In genomic region chr6:64250126-64250525, GRCh38 we compare ENCODE assay signal across 24 cellular contexts.
DNase-seq lines count a peak whose midpoint lies in the region; ATAC-seq and TF ChIP-seq lines count a peak whose summit lies in the region.
"Had no signal": no experiment of that assay in that cellular context is flagged by ENCODE, and none has a peak within 500 bp of the region (broad histone marks: within the 10 kb centered on the region; RNA-seq: fewer than 3 reads in every experiment).

No MANE protein-coding gene starts in this region.

- H3K27ac ChIP-seq in HEK293 (ENCODE audit: extremely low read depth, low read depth, low read length): no peak overlapping the region
- H3K27ac ChIP-seq: A549, ascending aorta had no signal

- no peaks in the 10 kb centered on the region for H3K36me3 ChIP-seq in HEK293 (ENCODE audit: control insufficient read depth in 2 of 2, insufficient read depth in 1 of 2, low read length in 2 of 2)
- H3K36me3 ChIP-seq: ascending aorta had no signal

- no peaks in the 10 kb centered on the region for H3K9me3 Mint-ChIP-seq in glutamatergic neuron (ENCODE audit: unreplicated experiment)
- H3K9me3 Mint-ChIP-seq: activated naive CD4-positive, alpha-beta T cell treated with anti-CD3 and anti-CD28 coated beads for 36 hours had no signal

- POLR2A ChIA-PET in HEK293 (lab: Yijun Ruan, JAX): no interaction called here

- CTCF ChIA-PET in HEK293 (lab: Yijun Ruan, JAX): interaction anchor here (0.7 to 1.2 kb wide), 6 partner anchors 12 to 79 kb away, joined by 3 to 12 read pairs (median 4); no protein-coding TSS in a partner anchor

- no peaks in the 10 kb centered on the region for H3K9me3 ChIP-seq in HEK293 (ENCODE audit: control insufficient read depth, insufficient read depth, low read depth, low read length)
- H3K9me3 ChIP-seq: A549, ascending aorta had no signal

- no peaks in the 10 kb centered on the region for H3K27me3 Mint-ChIP-seq in glutamatergic neuron (ENCODE audit: unreplicated experiment)

- no peak for TF ChIP-seq POLR2A in GM18505 (IDR thresholded peaks at IDR 0.05; ENCODE audit: borderline replicate concordance, extremely low read depth, insufficient read depth, insufficient read length)

- no peaks in the 10 kb centered on the region for H3K4me1 ChIP-seq in HEK293 (ENCODE audit: control insufficient read depth, insufficient read depth, low read length)
- H3K4me1 ChIP-seq: A549, ascending aorta had no signal

- in situ Hi-C loops in astrocyte of the spinal cord (cut with HindIII; ENCODE audit: low sequenced_read_pairs): no loop called here

- DNase-seq in AG08396 (ENCODE audit: low spot score) (peak; percentile 5), astrocyte of the spinal cord (ENCODE audit: low read depth, low spot score) (peak; percentile 10), glutamatergic neuron (no peak), foreskin fibroblast (no peak), cortex of kidney (lab: John Stamatoyannopoulos, UW) (no peak)
- DNase-seq: activated CD8-positive, alpha-beta memory T cell treated with anti-CD3 and anti-CD28 coated beads for 24 hours; activated naive CD4-positive, alpha-beta T cell treated with anti-CD3 and anti-CD28 coated beads for 36 hours; activated T-cell treated with anti-CD3 and anti-CD28 coated beads, Interleukin-2, amount 50 U/mL, for 4 hours; C1 segment of cervical spinal cord; effector memory CD4-positive, alpha-beta T cell; foreskin melanocyte; hippocampal formation; islet precursor cell; Karpas-422; NCI-H1092 treated with DMSO at 0.1 percent for 48 hours; NCI-H2081 treated with DMSO at 0.1 percent for 48 hours; NCI-H510A treated with DMSO at 0.1 percent for 48 hours; right cardiac atrium; stimulated activated CD8-positive, alpha-beta memory T cell treated with anti-CD3 and anti-CD28 coated beads, Interleukin-4, amount 100 ng/mL, for 48 hours had no signal

- no peaks in the 10 kb centered on the region for H3K4me1 Mint-ChIP-seq in glutamatergic neuron (ENCODE audit: low read depth, unreplicated experiment)

- H3K36me3 Mint-ChIP-seq in glutamatergic neuron (ENCODE audit: unreplicated experiment): no peaks in the 10 kb centered on the region

- TF ChIP-seq CTCF in HEK293 (tag by site-specific recombination; IDR thresholded peaks at IDR 0.05) (no peak), astrocyte of the spinal cord (IDR thresholded peaks at IDR 0.05; ENCODE audit: low read depth, low read length) (peak; percentile 7), glutamatergic neuron (IDR thresholded peaks at IDR 0.05; ENCODE audit: partially characterized antibody, unreplicated experiment) (peak; percentile 60), foreskin fibroblast (IDR thresholded peaks at IDR 0.05; ENCODE audit: low read depth, low read length) (no peak)

- no peak for ATAC-seq in GM18502 (IDR thresholded peaks at IDR 0.05; ENCODE audit: poor library complexity, unreplicated experiment)
- ATAC-seq in GM18505 (IDR thresholded peaks at IDR 0.05; ENCODE audit: unreplicated experiment): no peak
- ATAC-seq: A549; activated T-cell treated with anti-CD3 and anti-CD28 coated beads, Interleukin-2, amount 50 U/mL, for 4 hours; right cardiac atrium had no signal

- H3K4me3 Mint-ChIP-seq in glutamatergic neuron (ENCODE audit: unreplicated experiment): no peak overlapping the region
- H3K4me3 Mint-ChIP-seq: activated naive CD4-positive, alpha-beta T cell treated with anti-CD3 and anti-CD28 coated beads for 36 hours; activated T-cell treated with anti-CD3 and anti-CD28 coated beads, Interleukin-2, amount 50 U/mL, for 4 hours had no signal

- no peak overlapping the region for H3K27ac Mint-ChIP-seq in glutamatergic neuron (ENCODE audit: unreplicated experiment)
- H3K27ac Mint-ChIP-seq: activated naive CD4-positive, alpha-beta T cell treated with anti-CD3 and anti-CD28 coated beads for 36 hours had no signal

- no peak overlapping the region for H3K4me3 ChIP-seq in HEK293 (ENCODE audit: low read depth, low read length)
- no peak overlapping the region for H3K4me3 ChIP-seq in astrocyte of the spinal cord (ENCODE audit: low read depth, low read length)
- no peak overlapping the region for H3K4me3 ChIP-seq in foreskin fibroblast (ENCODE audit: low read depth in 1 of 2, low read length in 2 of 2)
- H3K4me3 ChIP-seq: A549, ascending aorta had no signal

TF ChIP-seq in HEK293, 187 proteins besides CTCF, POLR2A, EP300 and RAD21:
- TF ChIP-seq ZNF10 (tag by site-specific recombination; IDR thresholded peaks at IDR 0.05) (peak; percentile 64; the same call in 1 of the 2 replicates), ZNF558 (tag by site-specific recombination; IDR thresholded peaks at IDR 0.05) (no peak), ZXDB (tag by site-specific recombination; IDR thresholded peaks at IDR 0.05) (0 out of 2 replicates have a peak, but pooled peaks have one; percentile 52), GLI2 (tag by site-specific recombination; IDR thresholded peaks at IDR 0.05; ENCODE audit: borderline replicate concordance, low read depth) (0 out of 2 replicates have a peak, but pooled peaks have one; percentile 26), ZNF366 (tag by site-specific recombination; conservative IDR thresholded peaks at IDR 0.05) (no peak), BCL11A (tag by site-specific recombination; IDR thresholded peaks at IDR 0.05; ENCODE audit: low read depth) (peak; percentile 72; the same call in 1 of the 2 replicates), ZNF580 (tag by site-specific recombination; IDR thresholded peaks at IDR 0.05) (no peak), ZNF843 (tag by site-specific recombination; IDR thresholded peaks at IDR 0.05) (peak; percentile 88), ZNF629 (tag by site-specific recombination; IDR thresholded peaks at IDR 0.05) (peak; percentile 58; the same call in 1 of the 2 replicates), KLF8 (tag by site-specific recombination; IDR thresholded peaks at IDR 0.05) (peak; percentile 53), IKZF3 (tag by site-specific recombination; IDR thresholded peaks at IDR 0.05) (peak; percentile 64), MEIS1 (CRISPR knock-in tag; IDR thresholded peaks at IDR 0.05; ENCODE audit: borderline replicate concordance) (0 out of 2 replicates have a peak, but pooled peaks have one; percentile 26), ZNF560 (tag by site-specific recombination; IDR thresholded peaks at IDR 0.05; ENCODE audit: borderline replicate concordance) (no peak), TCF7L2 (IDR thresholded peaks at IDR 0.05; ENCODE audit: borderline replicate concordance, low read depth, low read length) (0 out of 2 replicates have a peak, but pooled peaks have one; percentile 35), ZNF24 (tag by site-specific recombination; IDR thresholded peaks at IDR 0.05) (no peak), SP3 (tag by site-specific recombination; IDR thresholded peaks at IDR 0.05) (0 out of 2 replicates have a peak, but pooled peaks have one; percentile 11), FEZF1 (tag by site-specific recombination; IDR thresholded peaks at IDR 0.05) (peak; percentile 39; the same call in 1 of the 2 replicates), HOXD13 (CRISPR knock-in tag; IDR thresholded peaks at IDR 0.05; ENCODE audit: borderline replicate concordance) (peak; percentile 88; the same call in 1 of the 2 replicates), ZNF654 (tag by site-specific recombination; IDR thresholded peaks at IDR 0.05; ENCODE audit: low read depth) (0 out of 2 replicates have a peak, but pooled peaks have one; percentile 7), PRDM6 (tag by site-specific recombination; IDR thresholded peaks at IDR 0.05) (peak; percentile 58)
TF ChIP-seq in HEK293: peak in this region for 15.

Comparison
In these comparisons a context has a peak if more than half of its experiments do, and no peak if none do; other contexts are left out.
1. DNase-seq: peak in AG08396 (single experiment) and astrocyte of the spinal cord (single experiment); none in glutamatergic neuron (single experiment), foreskin fibroblast (0 of 2) and cortex of kidney (single experiment).
2. CTCF ChIP-seq: peak in astrocyte of the spinal cord (single experiment) and glutamatergic neuron (single experiment); none in HEK293 (single experiment) and foreskin fibroblast (single experiment).